8 cellular contexts compared by ENCODE assay signal in the genomic region with DNA sequence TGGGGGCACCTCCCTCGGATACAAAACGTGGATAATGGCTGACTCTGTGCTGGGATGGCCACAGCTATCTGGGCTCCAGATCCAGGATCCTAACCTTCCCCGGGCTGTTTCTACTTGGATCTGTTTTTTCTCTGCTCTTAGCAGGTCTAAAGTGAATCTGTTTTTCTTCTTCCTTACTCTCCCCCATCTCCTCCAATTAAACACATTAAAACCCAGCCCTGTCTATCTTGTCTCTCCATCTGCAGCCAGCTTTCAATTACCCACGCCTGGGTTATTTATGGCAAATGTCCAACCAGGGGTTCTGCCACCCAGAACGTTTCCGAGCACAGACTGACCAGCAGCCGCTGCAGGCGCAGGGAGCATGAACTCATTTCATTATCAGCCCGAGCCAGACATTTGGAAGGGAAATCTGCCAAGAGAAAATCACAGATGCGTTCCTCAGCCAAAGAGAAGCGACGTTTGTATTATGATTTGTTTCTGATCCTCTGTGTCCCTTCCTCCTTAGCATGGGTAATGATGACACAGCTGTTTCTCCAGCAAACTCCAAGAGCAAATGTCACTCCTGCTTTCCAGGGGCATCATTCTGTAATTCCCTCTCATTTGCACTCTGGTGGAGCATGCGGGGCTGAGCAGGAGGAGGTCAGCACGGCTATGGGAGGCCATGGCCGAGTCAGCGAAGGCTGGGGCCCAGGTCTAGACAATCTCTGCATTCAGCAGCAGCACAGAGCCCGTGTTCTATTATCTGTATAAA. TPM values are rescaled to one million over a fixed set of nuclear protein-coding genes. Genes with fewer than 3 reads are reported as not detected.
DNase-seq lines count a peak whose midpoint lies in the region; ATAC-seq and TF ChIP-seq lines count a peak whose summit lies in the region.

No MANE protein-coding gene starts in this region.

- intact Hi-C loops in body of pancreas (cut with DNase I): no loop called here

- H3K9ac ChIP-seq in Karpas-422 (ENCODE audit: low read length): no peak overlapping the region

- H3K27me3 ChIP-seq in body of pancreas (no peaks in the 10 kb centered on the region), thoracic aorta (replicated peaks; ENCODE audit: insufficient read depth) (no peaks in the 10 kb centered on the region), Karpas-422 (ENCODE audit: low read length) (no peaks in the 10 kb centered on the region)

- ATAC-seq in body of pancreas (peak; percentile 41), thoracic aorta (ENCODE audit: insufficient number of reproducible peaks, low FRiP score, low read depth) (no peak), GM18870 (IDR thresholded peaks at IDR 0.05; ENCODE audit: unreplicated experiment) (no peak)

- H3K36me3 ChIP-seq in body of pancreas (replicated peaks in 1 of 2; ENCODE audit: insufficient read depth in 1 of 2, low read depth in 2 of 2) (no peaks in the 10 kb centered on the region), thoracic aorta (peaks cover 21% of the 10 kb centered on the region), Karpas-422 (ENCODE audit: insufficient read depth, low read length) (no peaks in the 10 kb centered on the region)

- peak overlapping the region in 1 of 4 donors; percentile 16 for H3K27ac ChIP-seq in body of pancreas
- H3K27ac ChIP-seq in thoracic aorta: peak overlapping the region; percentile 40 to 75
- H3K27ac ChIP-seq in Karpas-422 (ENCODE audit: low read length): no peak overlapping the region

- DNase-seq in NCI-H1694 (lab: John Stamatoyannopoulos, UW) (peak; percentile 83), body of pancreas (peak in 3 of 4 donors; percentile 39 to 58 (median 44)), kidney tubule cell (ENCODE audit: low spot score) (peak; percentile 71), thoracic aorta (ENCODE audit: low spot score) (no peak), SW 1271 (lab: John Stamatoyannopoulos, UW) (no peak), Karpas-422 (no peak)
- no peak for DNase-seq in NK-92 treated with Interleukin-12 subunit alpha and Interleukin-12 subunit beta, amount 100 ng/mL, for 24 hours (lab: John Stamatoyannopoulos, UW)

- no peak for TF ChIP-seq POLR2A in body of pancreas (IDR thresholded peaks at IDR 0.05)

- H3K9me3 ChIP-seq in body of pancreas: no peaks in the 10 kb centered on the region
- H3K9me3 ChIP-seq in thoracic aorta: no peaks in the 10 kb centered on the region
- H3K9me3 ChIP-seq in Karpas-422 (ENCODE audit: low read length): no peaks in the 10 kb centered on the region

- H3K4me2 ChIP-seq in Karpas-422 (ENCODE audit: low read depth, low read length, poor library complexity, severe bottlenecking): no peak overlapping the region

- H3K4me3 ChIP-seq in body of pancreas (no peak overlapping the region), thoracic aorta (no peak overlapping the region), Karpas-422 (ENCODE audit: low read length) (no peak overlapping the region)

- H2AFZ ChIP-seq in Karpas-422 (ENCODE audit: low read length): no peak overlapping the region

- 57 to 75% methylated on average over 15 to 17 of the region's 17 CpGs for WGBS in body of pancreas, 2 donors

- TF ChIP-seq CTCF in body of pancreas (IDR thresholded peaks at IDR 0.05): no peak
- TF ChIP-seq CTCF in thoracic aorta (IDR thresholded peaks at IDR 0.05): no peak

- no peaks in the 10 kb centered on the region for H4K20me1 ChIP-seq in Karpas-422 (ENCODE audit: insufficient read depth, low read depth, low read length)

- H3K4me1 ChIP-seq in body of pancreas (peaks cover 14% of the 10 kb centered on the region), thoracic aorta (ENCODE audit: control insufficient read depth in 1 of 2, low read depth in 2 of 2) (peaks cover 40 to 66% of the 10 kb centered on the region in 2 donors), Karpas-422 (ENCODE audit: low read length) (no peaks in the 10 kb centered on the region)

- no peaks in the 10 kb centered on the region for H3K79me2 ChIP-seq in Karpas-422 (ENCODE audit: low read length)

- no peaks in the 10 kb centered on the region for H3K9me2 ChIP-seq in Karpas-422 (replicated peaks; ENCODE audit: insufficient read depth, low read length)

RNA-seq across cellular contexts. Expression of a gene that starts 42.0 kb away (rescaled TPM):
- total RNA-seq in body of pancreas: 10 to 100 TPM in 1 of 2 donors, 1 to 10 TPM in 1; 6.5 to 12.5 TPM
- 10 to 100 TPM; 20.8 to 29.6 TPM for total RNA-seq in thoracic aorta
- 17.4 and 30.2 TPM in 2 replicates for total RNA-seq in Karpas-422 (2014; rRNA removed; shearing (Covaris generic); ENCODE audit: low replicate concordance)

Comparison
In these comparisons a context has a peak if more than half of its experiments do, and no peak if none do; other contexts are left out.
1. DNase-seq: peak in NCI-H1694 (single experiment), body of pancreas (3 of 4) and kidney tubule cell (single experiment); none in thoracic aorta (single experiment), SW 1271 (0 of 2), NK-92 treated with Interleukin-12 subunit alpha and Interleukin-12 subunit beta, amount 100 ng/mL, for 24 hours (single experiment) and Karpas-422 (single experiment).